Comparison of ENCODE assay signal across 18 cellular contexts in the genomic region with DNA sequence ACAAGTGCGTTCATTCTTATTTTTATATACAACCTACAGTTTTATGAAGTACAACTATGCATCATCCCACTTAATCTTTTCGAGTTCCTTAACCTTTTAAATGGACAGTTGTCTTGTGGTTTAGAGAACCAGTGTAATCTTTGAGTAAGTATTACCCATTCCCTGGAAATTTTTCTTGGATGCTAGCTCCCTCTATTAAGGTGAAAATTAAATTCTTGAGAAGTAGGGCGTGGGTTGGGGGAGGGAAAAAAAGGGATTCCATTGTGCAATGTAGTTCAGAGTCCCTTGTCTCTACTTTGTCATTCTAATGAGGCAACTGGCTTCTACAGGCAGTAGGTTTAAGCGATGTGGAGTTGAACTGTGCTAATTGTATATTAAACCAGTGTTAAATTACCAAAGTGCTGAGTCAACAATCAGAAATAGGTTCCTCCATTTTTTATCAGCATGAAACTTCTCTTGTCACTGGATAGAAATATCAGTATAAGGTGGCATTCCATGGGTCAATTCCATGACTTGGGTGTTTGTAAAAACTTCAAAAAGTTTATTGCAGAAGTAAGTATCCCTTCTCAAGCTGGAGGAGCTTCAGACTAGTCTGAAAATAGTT.
DNase-seq lines count a peak whose midpoint lies in the region; TF ChIP-seq lines count a peak whose summit lies in the region.
"Had no signal": no experiment of that assay in that cellular context is flagged by ENCODE, and none has a peak within 500 bp of the region (broad histone marks: within the 10 kb centered on the region; RNA-seq: fewer than 3 reads in every experiment).

No MANE protein-coding gene starts in this region.

- no peak for TF ChIP-seq CTCF in astrocyte of the spinal cord (IDR thresholded peaks at IDR 0.05; ENCODE audit: low read depth, low read length)

- no peak overlapping the region for H3K4me3 ChIP-seq in astrocyte of the spinal cord (ENCODE audit: low read depth, low read length)
- H3K4me3 ChIP-seq: body of pancreas, dorsolateral prefrontal cortex had no signal

- in situ Hi-C loops in Caki2 (cut with HindIII; ENCODE audit: low pct_unique_long_range_greater_than_20kb, low sequenced_read_pairs) (no loop called here), astrocyte of the spinal cord (cut with HindIII; ENCODE audit: low sequenced_read_pairs) (no loop called here)

- DNase-seq in Caki2 (ENCODE audit: low read depth) (peak; percentile 28), LHCN-M2 (ENCODE audit: low read depth) (peak; percentile 12), astrocyte of the spinal cord (ENCODE audit: low read depth, low spot score) (peak; percentile 8), renal cortical epithelial cell (ENCODE audit: low read depth) (peak; percentile 72), glomerular visceral epithelial cell (ENCODE audit: extremely low spot score) (no peak), hepatic stellate cell (ENCODE audit: low spot score) (no peak), GF-D8 (lab: John Stamatoyannopoulos, UW) (no peak)
- DNase-seq: activated CD4-positive, alpha-beta T cell treated with anti-CD3 and anti-CD28 coated beads, Interleukin-2, amount 50 U/mL, for 1 hour; activated T-cell treated with anti-CD3 and anti-CD28 coated beads, Interleukin-2, amount 50 U/mL, for 48 hours; body of pancreas; dorsolateral prefrontal cortex; GOT3; hippocampal formation; islet precursor cell; naive thymus-derived CD8-positive, alpha-beta T cell; NCI-H446 treated with DMSO at 0.1 percent for 48 hours; SHP77 treated with DMSO at 0.1 percent for 48 hours; small intestine had no signal

Comparison
In these comparisons a context has a peak if more than half of its experiments do, and no peak if none do; other contexts are left out.
1. DNase-seq: peak in Caki2 (single experiment), LHCN-M2 (single experiment), astrocyte of the spinal cord (single experiment) and renal cortical epithelial cell (single experiment); none in glomerular visceral epithelial cell (single experiment), hepatic stellate cell (single experiment) and GF-D8 (single experiment).